18 cellular contexts compared by ENCODE assay signal in genomic region chr2:218362606-218363005, GRCh38. TPM values are rescaled to one million over a fixed set of nuclear protein-coding genes. Genes with fewer than 3 reads are reported as not detected.
A peak's percentile ranks its signal among the peaks of the same experiment; 100 is the strongest.
DNase-seq lines count a peak whose midpoint lies in the region; ATAC-seq, FAIRE-seq and TF ChIP-seq lines count a peak whose summit lies in the region.
"Had no signal": no experiment of that assay in that cellular context is flagged by ENCODE, and none has a peak within 500 bp of the region (broad histone marks: within the 10 kb centered on the region; RNA-seq: fewer than 3 reads in every experiment).

No MANE protein-coding gene starts in this region.

- TF ChIP-seq RAD21 in GM12878 (IDR thresholded peaks at IDR 0.05; ENCODE audit: insufficient read depth, low read depth, low read length): no peak

- no peak overlapping the region for H3K27ac ChIP-seq in GM12878 (ENCODE audit: control insufficient read depth, insufficient read depth)
- H3K27ac ChIP-seq: C4-2B, GM23248 had no signal

- POLR2A ChIA-PET in GM12878 (lab: Charles Lee): interaction anchor here (0.5 to 1.2 kb wide), 6 partner anchors 11 to 297 kb away, joined by 3 to 5 read pairs (median 3); partner anchors contain the start of genes BCS1L and ZNF142

- H4K20me1 ChIP-seq in GM12878 (ENCODE audit: control insufficient read depth, insufficient read depth): no peaks in the 10 kb centered on the region

- TF ChIP-seq CTCF in GM12865 (IDR thresholded peaks at IDR 0.05; ENCODE audit: insufficient read depth, low read depth, low read length, missing control alignments) (no peak), GM12878 (IDR thresholded peaks at IDR 0.05 in 2 of 3, conservative IDR thresholded peaks at IDR 0.05 in 1 of 3; ENCODE audit: control insufficient read depth in 2 of 3, extremely low read depth in 1 of 3, insufficient read depth in 1 of 3, low read depth in 3 of 3, low read length in 3 of 3) (no peak), glutamatergic neuron (IDR thresholded peaks at IDR 0.05; ENCODE audit: partially characterized antibody, unreplicated experiment) (no peak)

- no peak overlapping the region for H3K27ac Mint-ChIP-seq in glutamatergic neuron (ENCODE audit: unreplicated experiment)

- H3K36me3 ChIP-seq in GM12878 (ENCODE audit: control insufficient read depth in 2 of 2, insufficient read depth in 2 of 2, low read length in 1 of 2): no peaks in the 10 kb centered on the region

- 11% methylated on average over 8 of the region's 8 CpGs for WGBS in GM12878 (ENCODE audit: insufficient coverage, insufficient replicate concordance, low lambda C conversion rate, missing lambda C conversion rate)

- H3K4me3 Mint-ChIP-seq in glutamatergic neuron (ENCODE audit: unreplicated experiment): no peak overlapping the region

- no peak overlapping the region for H3K9ac ChIP-seq in GM12878 (ENCODE audit: control insufficient read depth, insufficient read depth, low read length)
- H3K9ac ChIP-seq: GM23248 had no signal

- ATAC-seq in GM12878 (peak; percentile 20; the same call in 1 of the 3 replicates), GM19455 (IDR thresholded peaks at IDR 0.05; ENCODE audit: unreplicated experiment) (no peak)

- in situ Hi-C loops in GM12878 (cut with MboI): no loop called here

- no peaks in the 10 kb centered on the region for H3K9me3 Mint-ChIP-seq in glutamatergic neuron (ENCODE audit: unreplicated experiment)

- H3K4me2 ChIP-seq in GM12878 (ENCODE audit: control insufficient read depth, insufficient read depth): no peak overlapping the region

- H3K4me1 ChIP-seq in GM12878 (ENCODE audit: control insufficient read depth, insufficient read depth, low read length): peaks cover 12% of the 10 kb centered on the region

- TF ChIP-seq EP300 in GM12878 (IDR thresholded peaks at IDR 0.05; ENCODE audit: borderline replicate concordance in 1 of 2, control insufficient read depth in 1 of 2, low read depth in 2 of 2, low read length in 2 of 2): no peak

- no peaks in the 10 kb centered on the region for H3K27me3 ChIP-seq in GM12878 (replicated peaks in 1 of 2; ENCODE audit: control insufficient read depth in 2 of 2, insufficient read depth in 2 of 2, low read length in 1 of 2)

- no peak for FAIRE-seq in GM12878 (lab: Jason Lieb, UNC)
- FAIRE-seq: A204.1 had no signal

- DNase-seq in AG20443 (ENCODE audit: low spot score) (peak; percentile 2), GM12865 (ENCODE audit: low read depth) (peak; percentile 51), GM12878 (ENCODE audit: low read depth, low spot score) (no peak), posterior vena cava (ENCODE audit: low spot score) (peak; percentile 26), glutamatergic neuron (no peak)
- DNase-seq in activated naive CD4-positive, alpha-beta T cell treated with anti-CD3 and anti-CD28 coated beads, Interleukin-2, amount 50 U/mL, for 16 hours: no peak
- DNase-seq: EL, GM23248, NCI-H1105 treated with DMSO at 0.1 percent for 48 hours, NCI-H1694 treated with DMSO at 0.1 percent for 48 hours, NCI-H446, NCI-H69, OCI-M1, SIG-M5 had no signal

- SMC1A ChIA-PET in GM12878 (lab: Charles Lee; ENCODE audit: uncharacterized antibody, unreplicated experiment): interaction anchor here (0.6 to 1.8 kb wide), 3 partner anchors 10 to 214 kb away, joined by 3 to 4 read pairs (median 3); no protein-coding TSS in a partner anchor

- RAD21 ChIA-PET in GM12878 (lab: Charles Lee; ENCODE audit: unreplicated experiment): no interaction called here

- peaks cover 3% of the 10 kb centered on the region for H3K27me3 Mint-ChIP-seq in glutamatergic neuron (ENCODE audit: unreplicated experiment)

- no peak for TF ChIP-seq POLR2A in GM12878 (IDR thresholded peaks at IDR 0.05; ENCODE audit: low read depth, low read length)

- H2AFZ ChIP-seq in GM12878 (ENCODE audit: control insufficient read depth, low read depth, low read length): no peak overlapping the region
- H2AFZ ChIP-seq: GM23248 had no signal

- H3K4me3 ChIP-seq in GM12865 (ENCODE audit: low read depth, low read length): no peak overlapping the region
- H3K4me3 ChIP-seq in GM12878: no peak overlapping the region
- H3K4me3 ChIP-seq: GM23248 had no signal

- no TSS peak for BruUV-seq in GM12878 (replicated peaks; lab: Mats Ljungman, UMichigan)

- H3K36me3 Mint-ChIP-seq in glutamatergic neuron (ENCODE audit: unreplicated experiment): no peaks in the 10 kb centered on the region

- no peaks in the 10 kb centered on the region; the same call in 2 of the 3 replicates for H3K9me3 ChIP-seq in GM12878 (replicated peaks; ENCODE audit: control insufficient read depth, insufficient read depth, low read length)

- intact Hi-C loops in GM12878 (cut with micrococcal nuclease; ENCODE audit: unreplicated experiment): no loop called here
- intact Hi-C loops in posterior vena cava (cut with DNase I): loop anchor here in 1 of 2 donors (10.0 kb wide), 1 partner anchor 178 kb away; no protein-coding TSS in a partner anchor

- CTCF ChIA-PET in GM12878 (lab: Yijun Ruan, JAX): interaction anchor here (0.6 to 2.7 kb wide), 3 partner anchors 61 to 213 kb away, joined by 3 to 8 read pairs (median 3); no protein-coding TSS in a partner anchor

- H3K4me1 Mint-ChIP-seq in glutamatergic neuron (ENCODE audit: low read depth, unreplicated experiment): no peaks in the 10 kb centered on the region

- H3K79me2 ChIP-seq in GM12878 (ENCODE audit: control insufficient read depth, insufficient read depth, low read length): no peaks in the 10 kb centered on the region

RNA-seq across cellular contexts. Expression of gene CATIP, which starts 5.9 kb away (rescaled TPM):
- total RNA-seq in GM12878 (2013; cell fraction: nucleolus; rRNA removed): not detected in 2 replicates
- not detected in 2 replicates for total RNA-seq in GM12878 (2014; rRNA removed)
- total RNA-seq in GM12878 (2014; rRNA removed; fragmentation: Illumina TruSeq; extraction: Trizol): not detected in 2 replicates
- total RNA-seq in GM12878 (2021): not detected in 2 replicates
- polyA plus RNA-seq in GM12878 (2011; ENCODE audit: low read depth): not detected
- not detected in 2 replicates for polyA plus RNA-seq in GM12878 (2011; rRNA removed)
- not detected in 2 replicates for polyA plus RNA-seq in GM12878 (2011; cell fraction: cytosol; rRNA removed)
- polyA plus RNA-seq in GM12878 (2011; cell fraction: nucleus; rRNA removed): 0.26 TPM in 1 of 2 replicates, not detected in the other
- 0.04 and 0.05 TPM in 2 replicates for polyA plus RNA-seq in GM12878 (2012)
- polyA plus RNA-seq in GM12878 (2014; fragmentation: Illumina TruSeq; extraction: Trizol): not detected in 2 replicates
- polyA plus RNA-seq in GM12878 (2014; fragmentation: Nextera tagmentation; extraction: Ambion mirVana): under 1 TPM; 0.04 to 0.05 TPM
- polyA plus RNA-seq in GM12878 (2014; rRNA removed): not detected in 2 replicates
- under 1 TPM in 1 of 2 experiments, not detected in 1; 0.11 TPM for polyA plus RNA-seq in GM12878 (2016; fragmentation: Nextera tagmentation; extraction: Ambion mirVana)
- not detected in 2 replicates for polyA minus RNA-seq in GM12878 (2011; rRNA and poly(A)+ RNA removed)
- polyA minus RNA-seq in GM12878 (2011; cell fraction: cytosol; rRNA and poly(A)+ RNA removed): not detected in 2 replicates
- not detected in 2 replicates for polyA minus RNA-seq in GM12878 (2011; cell fraction: nucleus; rRNA and poly(A)+ RNA removed)
- total RNA-seq in posterior vena cava: not detected
- not detected for total RNA-seq in glutamatergic neuron (ENCODE audit: unreplicated experiment)
- total RNA-seq: GM23248, RPMI7951 had no signal
- polyA plus RNA-seq: GM23248 had no signal

RNA-seq across cellular contexts. Expression of gene SLC11A1, which starts 19.5 kb away (rescaled TPM):
- 0.42 and 0.73 TPM in 2 replicates for total RNA-seq in GM12878 (2013; cell fraction: nucleolus; rRNA removed)
- 0.11 and 0.28 TPM in 2 replicates for total RNA-seq in GM12878 (2014; rRNA removed)
- total RNA-seq in GM12878 (2014; rRNA removed; fragmentation: Illumina TruSeq; extraction: Trizol): 0.05 and 0.13 TPM in 2 replicates
- 0.38 and 0.56 TPM in 2 replicates for total RNA-seq in GM12878 (2021)
- not detected for polyA plus RNA-seq in GM12878 (2011; ENCODE audit: low read depth)
- polyA plus RNA-seq in GM12878 (2011; rRNA removed): 0.06 and 0.11 TPM in 2 replicates
- polyA plus RNA-seq in GM12878 (2011; cell fraction: cytosol; rRNA removed): 0.25 and 0.32 TPM in 2 replicates
- 0.90 and 1.4 TPM in 2 replicates for polyA plus RNA-seq in GM12878 (2011; cell fraction: nucleus; rRNA removed)
- polyA plus RNA-seq in GM12878 (2012): 0.08 and 0.15 TPM in 2 replicates
- 0.04 TPM in 1 of 2 replicates, not detected in the other for polyA plus RNA-seq in GM12878 (2014; fragmentation: Illumina TruSeq; extraction: Trizol)
- polyA plus RNA-seq in GM12878 (2014; fragmentation: Nextera tagmentation; extraction: Ambion mirVana): under 1 TPM; 0.03 to 0.07 TPM
- 0.09 and 0.22 TPM in 2 replicates for polyA plus RNA-seq in GM12878 (2014; rRNA removed)
- polyA plus RNA-seq in GM12878 (2016; fragmentation: Nextera tagmentation; extraction: Ambion mirVana): under 1 TPM; 0.15 to 0.18 TPM
- 0.67 TPM in 1 of 2 replicates, not detected in the other for polyA minus RNA-seq in GM12878 (2011; rRNA and poly(A)+ RNA removed)
- polyA minus RNA-seq in GM12878 (2011; cell fraction: cytosol; rRNA and poly(A)+ RNA removed): 0.42 and 0.94 TPM in 2 replicates
- polyA minus RNA-seq in GM12878 (2011; cell fraction: nucleus; rRNA and poly(A)+ RNA removed): 1.1 TPM in 2 replicates
- 10 to 100 TPM; 28.8 to 77.1 TPM for total RNA-seq in posterior vena cava
- total RNA-seq in glutamatergic neuron (ENCODE audit: unreplicated experiment): not detected
- total RNA-seq: GM23248 had no signal

RNA-seq across cellular contexts. Expression of gene CTDSP1, which starts 37.1 kb away (rescaled TPM):
- 73.6 and 91.2 TPM in 2 replicates for total RNA-seq in GM12878 (2013; cell fraction: nucleolus; rRNA removed)
- 52.5 and 56.5 TPM in 2 replicates for total RNA-seq in GM12878 (2014; rRNA removed)
- 30.9 and 32.5 TPM in 2 replicates for total RNA-seq in GM12878 (2014; rRNA removed; fragmentation: Illumina TruSeq; extraction: Trizol)
- 71.2 and 75.9 TPM in 2 replicates for total RNA-seq in GM12878 (2021)
- 22.2 TPM for polyA plus RNA-seq in GM12878 (2011; ENCODE audit: low read depth)
- 37.1 and 75.5 TPM in 2 replicates for polyA plus RNA-seq in GM12878 (2011; rRNA removed)
- 98.4 and 116 TPM in 2 replicates for polyA plus RNA-seq in GM12878 (2011; cell fraction: cytosol; rRNA removed)
- 462 and 514 TPM in 2 replicates for polyA plus RNA-seq in GM12878 (2011; cell fraction: nucleus; rRNA removed)
- polyA plus RNA-seq in GM12878 (2012): 47.9 and 48.0 TPM in 2 replicates
- 12.5 and 36.4 TPM in 2 replicates for polyA plus RNA-seq in GM12878 (2014; fragmentation: Illumina TruSeq; extraction: Trizol)
- 1 to 10 TPM; 3.0 to 6.2 TPM for polyA plus RNA-seq in GM12878 (2014; fragmentation: Nextera tagmentation; extraction: Ambion mirVana)
- 72.7 and 83.1 TPM in 2 replicates for polyA plus RNA-seq in GM12878 (2014; rRNA removed)
- polyA plus RNA-seq in GM12878 (2016; fragmentation: Nextera tagmentation; extraction: Ambion mirVana): 10 to 100 TPM; 13.7 to 15.6 TPM
- polyA minus RNA-seq in GM12878 (2011; rRNA and poly(A)+ RNA removed): 53.1 and 87.5 TPM in 2 replicates
- 22.9 and 28.7 TPM in 2 replicates for polyA minus RNA-seq in GM12878 (2011; cell fraction: cytosol; rRNA and poly(A)+ RNA removed)
- 85.7 and 129 TPM in 2 replicates for polyA minus RNA-seq in GM12878 (2011; cell fraction: nucleus; rRNA and poly(A)+ RNA removed)
- total RNA-seq in posterior vena cava: 100 to 1,000 TPM; 112 to 142 TPM
- 9.7 TPM for total RNA-seq in glutamatergic neuron (ENCODE audit: unreplicated experiment)

RNA-seq across cellular contexts. Expression of gene VIL1, which starts 56.3 kb away (rescaled TPM):
- total RNA-seq in GM12878 (2013; cell fraction: nucleolus; rRNA removed): 0.07 TPM in 1 of 2 replicates, not detected in the other
- total RNA-seq in GM12878 (2014; rRNA removed): 0.16 and 0.34 TPM in 2 replicates
- 0.05 and 0.09 TPM in 2 replicates for total RNA-seq in GM12878 (2014; rRNA removed; fragmentation: Illumina TruSeq; extraction: Trizol)
- 0.13 and 0.62 TPM in 2 replicates for total RNA-seq in GM12878 (2021)
- 0.20 TPM for polyA plus RNA-seq in GM12878 (2011; ENCODE audit: low read depth)
- polyA plus RNA-seq in GM12878 (2011; rRNA removed): 0.61 and 1.9 TPM in 2 replicates
- polyA plus RNA-seq in GM12878 (2011; cell fraction: cytosol; rRNA removed): 4.0 and 4.9 TPM in 2 replicates
- polyA plus RNA-seq in GM12878 (2011; cell fraction: nucleus; rRNA removed): 4.4 and 8.0 TPM in 2 replicates
- 0.14 and 0.74 TPM in 2 replicates for polyA plus RNA-seq in GM12878 (2012)
- polyA plus RNA-seq in GM12878 (2014; fragmentation: Illumina TruSeq; extraction: Trizol): 0.07 TPM in 1 of 2 replicates, not detected in the other
- 1 to 10 TPM in 1 of 2 experiments, under 1 TPM in 1; 0.66 to 1.1 TPM for polyA plus RNA-seq in GM12878 (2014; fragmentation: Nextera tagmentation; extraction: Ambion mirVana)
- polyA plus RNA-seq in GM12878 (2014; rRNA removed): 0.03 TPM in 2 replicates
- under 1 TPM; 0.12 to 0.33 TPM for polyA plus RNA-seq in GM12878 (2016; fragmentation: Nextera tagmentation; extraction: Ambion mirVana)
- polyA minus RNA-seq in GM12878 (2011; rRNA and poly(A)+ RNA removed): 5.5 and 6.8 TPM in 2 replicates
- polyA minus RNA-seq in GM12878 (2011; cell fraction: cytosol; rRNA and poly(A)+ RNA removed): 1.6 and 2.3 TPM in 2 replicates
- 0.60 and 3.2 TPM in 2 replicates for polyA minus RNA-seq in GM12878 (2011; cell fraction: nucleus; rRNA and poly(A)+ RNA removed)
- not detected for total RNA-seq in posterior vena cava
- not detected for total RNA-seq in glutamatergic neuron (ENCODE audit: unreplicated experiment)
- total RNA-seq: GM23248, RPMI7951 had no signal
- polyA plus RNA-seq: GM23248 had no signal

Comparison
In these comparisons a context has a peak if more than half of its experiments do, and no peak if none do; other contexts are left out.
1. DNase-seq: peak in AG20443 (single experiment), GM12865 (single experiment) and posterior vena cava (single experiment); none in GM12878 (single experiment), glutamatergic neuron (single experiment) and activated naive CD4-positive, alpha-beta T cell treated with anti-CD3 and anti-CD28 coated beads, Interleukin-2, amount 50 U/mL, for 16 hours (single experiment).
2. RNA of gene SLC11A1, which starts 19.5 kb away (total RNA-seq): 28.8 to 77.1 TPM in posterior vena cava; 0.05 to 0.73 TPM in GM12878 and not detected in glutamatergic neuron (single experiment); every median in the first group is over 10 times any median in the second.